ENCODE assay signal across 8 cellular contexts in the genomic region with DNA sequence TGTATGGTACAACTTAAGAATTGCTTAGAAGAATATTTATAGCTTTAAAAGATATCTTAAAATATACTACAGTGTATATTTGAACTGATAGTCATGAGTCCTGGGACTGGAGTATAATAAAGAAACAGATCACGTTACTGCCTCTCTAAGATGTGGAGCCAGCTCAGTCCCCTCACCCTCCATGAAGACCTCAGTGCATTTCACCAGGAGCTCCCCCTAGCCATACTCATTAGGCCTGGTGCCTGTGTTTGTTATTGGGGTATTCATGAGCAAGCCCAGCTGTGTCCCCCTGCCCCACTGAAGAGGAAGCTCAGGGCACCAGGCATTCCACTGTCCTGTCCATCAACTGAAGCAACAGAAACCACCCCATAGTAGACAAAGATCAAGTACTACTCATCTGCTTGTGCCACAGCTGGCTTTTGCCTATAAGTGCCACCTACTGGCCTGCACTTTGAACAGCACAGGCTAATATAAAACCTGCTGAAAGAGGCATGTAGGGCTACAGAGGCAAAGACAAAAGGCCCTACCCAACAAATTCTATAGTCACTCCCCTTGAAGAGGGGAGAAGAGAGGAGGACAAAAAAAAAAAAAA.
A peak's percentile ranks its signal among the peaks of the same experiment; 100 is the strongest.
DNase-seq lines count a peak whose midpoint lies in the region; ATAC-seq, FAIRE-seq and TF ChIP-seq lines count a peak whose summit lies in the region.

No MANE protein-coding gene starts in this region.

- 8% methylated on average over 1 of the region's 1 CpG for WGBS in K562 (ENCODE audit: insufficient coverage, low coverage, missing lambda C conversion rate)
- no CpG with 5 or more reads among the region's 1 CpG for WGBS in neuronal stem cell (ENCODE audit: extremely low coverage in 2 of 2, insufficient read length in 2 of 2, insufficient replicate concordance in 1 of 2), 2 donors

- DNase-seq in D341Med (ENCODE audit: low spot score) (peak; percentile 43), LNCaP clone FGC (ENCODE audit: low read depth) (no peak), K562 (ENCODE audit: extremely low read depth in 1 of 4, low spot score in 3 of 4) (no peak), neuronal stem cell (ENCODE audit: low spot score) (peak; percentile 20), HCEC 1CT (no peak), NCI-H2227 (lab: John Stamatoyannopoulos, UW; ENCODE audit: unreplicated experiment) (no peak)
- DNase-seq in effector CD8-positive, alpha-beta T cell (lab: John Stamatoyannopoulos, UW) = no peak

- TF ChIP-seq POLR2A in K562 (conservative IDR thresholded peaks at IDR 0.05) = no peak

- H2AK5ac ChIP-seq in neuronal stem cell (ENCODE audit: low read depth, low read length) = no peak overlapping the region

- H4K91ac ChIP-seq in neuronal stem cell (ENCODE audit: low read depth, low read length, poor library complexity) = no peak overlapping the region

- H2BK120ac ChIP-seq in neuronal stem cell (ENCODE audit: low read depth, low read length) = no peak overlapping the region

- TF ChIP-seq CTCF in LNCaP clone FGC (IDR thresholded peaks at IDR 0.05; ENCODE audit: control insufficient read depth, extremely low read depth, insufficient read depth) = peak; percentile 82
- TF ChIP-seq CTCF in K562 (IDR thresholded peaks at IDR 0.05 in 2 of 3, conservative IDR thresholded peaks at IDR 0.05 in 1 of 3; ENCODE audit: insufficient read depth in 2 of 3, low read depth in 1 of 3, low read length in 3 of 3) = 0 out of 6 replicates have a peak, but pooled peaks of 1 of the 3 experiments have one; percentile 19

- H4K8ac ChIP-seq in neuronal stem cell (ENCODE audit: low read depth, low read length) = no peak overlapping the region

- CTCF ChIA-PET in K562 (lab: Yijun Ruan, JAX; ENCODE audit: low intra/inter-chr PET ratio) = no interaction called here

- H3K9ac ChIP-seq in K562 (ENCODE audit: insufficient read depth in 1 of 2, low read depth in 2 of 2, low read length in 2 of 2) (no peak overlapping the region), neuronal stem cell (ENCODE audit: low read depth, low read length, poor library complexity) (no peak overlapping the region)

- TF ChIP-seq RAD21 in K562 (CRISPR knock-in tag; conservative IDR thresholded peaks at IDR 0.05 in 1 of 2, IDR thresholded peaks at IDR 0.05 in 1 of 2) = peak in 1 of 2 experiments; percentile 42; a peak in 1 of 4 replicates

- H3K27ac ChIP-seq in K562 (ENCODE audit: extremely low read depth, low read depth, low read length) (no peak overlapping the region), neuronal stem cell (replicated peaks; ENCODE audit: low read length) (no peak overlapping the region)

- no peak overlapping the region for H3K23ac ChIP-seq in neuronal stem cell (ENCODE audit: low read depth, low read length, poor library complexity)

- no peak overlapping the region for H3K14ac ChIP-seq in neuronal stem cell (ENCODE audit: low read length)

- H3K36me3 ChIP-seq in K562 (ENCODE audit: control insufficient read depth, insufficient read depth, low read length) (no peaks in the 10 kb centered on the region), neuronal stem cell (replicated peaks in 1 of 2; ENCODE audit: control insufficient read depth in 2 of 2, insufficient read depth in 2 of 2, low read length in 2 of 2) (no peaks in the 10 kb centered on the region)

- in situ Hi-C loops in K562 (cut with MboI) = no loop called here

- no peaks in the 10 kb centered on the region for H3K79me1 ChIP-seq in neuronal stem cell (ENCODE audit: low read depth, low read length)

- no peak overlapping the region for H2BK5ac ChIP-seq in neuronal stem cell (ENCODE audit: low read length)

- H3K9me3 ChIP-seq in K562 (replicated peaks; ENCODE audit: control insufficient read depth, insufficient read depth, low read depth, low read length) (peaks cover 3% of the 10 kb centered on the region; the same call in 1 of the 2 replicates), neuronal stem cell (replicated peaks in 1 of 2; ENCODE audit: control insufficient read depth in 2 of 2, insufficient read depth in 1 of 2, low read depth in 1 of 2, low read length in 2 of 2) (no peaks in the 10 kb centered on the region)

- POLR2A ChIA-PET in K562 (lab: Yijun Ruan, JAX) = interaction anchor here (0.7 kb wide), 1 partner anchor 860 kb away, joined by 3 read pairs; no protein-coding TSS in a partner anchor

- no peak overlapping the region for H2BK12ac ChIP-seq in neuronal stem cell (ENCODE audit: low read length)

- no peak overlapping the region for H3K4me2 ChIP-seq in K562 (ENCODE audit: insufficient read depth, low read length)
- no peak overlapping the region for H3K4me2 ChIP-seq in neuronal stem cell (ENCODE audit: insufficient read depth, low read length, poor library complexity, severe bottlenecking)

- no peaks in the 10 kb centered on the region for H3K79me2 ChIP-seq in K562 (ENCODE audit: control insufficient read depth, insufficient read depth, low read length)

- no peak overlapping the region for H3K18ac ChIP-seq in neuronal stem cell (ENCODE audit: low read length)

- BruUV-seq in K562 (replicated peaks; lab: Mats Ljungman, UMichigan) = no TSS peak

- intact Hi-C loops in K562 (cut with micrococcal nuclease) = no loop called here

- H4K20me1 ChIP-seq in K562 (replicated peaks; ENCODE audit: control insufficient read depth, insufficient read depth, low read length) = no peaks in the 10 kb centered on the region

- H3K4me1 ChIP-seq in K562 (replicated peaks in 1 of 2; ENCODE audit: control insufficient read depth in 2 of 2, insufficient read depth in 2 of 2, low read length in 2 of 2) = no peaks in the 10 kb centered on the region
- H3K4me1 ChIP-seq in neuronal stem cell (ENCODE audit: control insufficient read depth in 2 of 2, insufficient read depth in 1 of 2, low read depth in 1 of 2, low read length in 2 of 2) = no peaks in the 10 kb centered on the region

- no peak overlapping the region for H2BK15ac ChIP-seq in neuronal stem cell (ENCODE audit: low read length)

- ATAC-seq in GM21529 (IDR thresholded peaks at IDR 0.05; ENCODE audit: unreplicated experiment) (peak; percentile 69), K562 (0 out of 3 replicates have a peak, but pooled peaks have one; percentile 36)

- no peak overlapping the region for H3K4me3 ChIP-seq in LNCaP clone FGC (ENCODE audit: low read depth, low read length)
- no peak overlapping the region for H3K4me3 ChIP-seq in K562
- H3K4me3 ChIP-seq in neuronal stem cell (ENCODE audit: low read length in 2 of 2) = no peak overlapping the region

- no peak for FAIRE-seq in K562 (lab: Jason Lieb, UNC)

- no peak for TF ChIP-seq EP300 in K562 (IDR thresholded peaks at IDR 0.05; ENCODE audit: low read length)

- no peaks in the 10 kb centered on the region for H3K9me1 ChIP-seq in K562 (ENCODE audit: control insufficient read depth, insufficient read depth, low read length)

- H2AFZ ChIP-seq in K562 (ENCODE audit: low read depth, low read length) = no peak overlapping the region
- H2AFZ ChIP-seq in neuronal stem cell (ENCODE audit: low read length) = peak overlapping the region; percentile 78

- H3K4ac ChIP-seq in neuronal stem cell (ENCODE audit: low read length) = no peak overlapping the region

- no peaks in the 10 kb centered on the region for H3K27me3 ChIP-seq in K562 (ENCODE audit: control insufficient read depth in 2 of 2, insufficient read depth in 2 of 2, low read length in 2 of 2)
- no peaks in the 10 kb centered on the region for H3K27me3 ChIP-seq in neuronal stem cell (ENCODE audit: control insufficient read depth in 3 of 3, insufficient read depth in 3 of 3, low read depth in 1 of 3, low read length in 3 of 3)

TF ChIP-seq in K562, 482 proteins besides CTCF, POLR2A, EP300 and RAD21:
- TF ChIP-seq, protein P1, sequence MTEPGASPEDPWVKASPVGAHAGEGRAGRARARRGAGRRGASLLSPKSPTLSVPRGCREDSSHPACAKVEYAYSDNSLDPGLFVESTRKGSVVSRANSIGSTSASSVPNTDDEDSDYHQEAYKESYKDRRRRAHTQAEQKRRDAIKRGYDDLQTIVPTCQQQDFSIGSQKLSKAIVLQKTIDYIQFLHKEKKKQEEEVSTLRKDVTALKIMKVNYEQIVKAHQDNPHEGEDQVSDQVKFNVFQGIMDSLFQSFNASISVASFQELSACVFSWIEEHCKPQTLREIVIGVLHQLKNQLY (CRISPR knock-in tag; conservative IDR thresholded peaks at IDR 0.05) = no peak
- TF ChIP-seq, protein P2, sequence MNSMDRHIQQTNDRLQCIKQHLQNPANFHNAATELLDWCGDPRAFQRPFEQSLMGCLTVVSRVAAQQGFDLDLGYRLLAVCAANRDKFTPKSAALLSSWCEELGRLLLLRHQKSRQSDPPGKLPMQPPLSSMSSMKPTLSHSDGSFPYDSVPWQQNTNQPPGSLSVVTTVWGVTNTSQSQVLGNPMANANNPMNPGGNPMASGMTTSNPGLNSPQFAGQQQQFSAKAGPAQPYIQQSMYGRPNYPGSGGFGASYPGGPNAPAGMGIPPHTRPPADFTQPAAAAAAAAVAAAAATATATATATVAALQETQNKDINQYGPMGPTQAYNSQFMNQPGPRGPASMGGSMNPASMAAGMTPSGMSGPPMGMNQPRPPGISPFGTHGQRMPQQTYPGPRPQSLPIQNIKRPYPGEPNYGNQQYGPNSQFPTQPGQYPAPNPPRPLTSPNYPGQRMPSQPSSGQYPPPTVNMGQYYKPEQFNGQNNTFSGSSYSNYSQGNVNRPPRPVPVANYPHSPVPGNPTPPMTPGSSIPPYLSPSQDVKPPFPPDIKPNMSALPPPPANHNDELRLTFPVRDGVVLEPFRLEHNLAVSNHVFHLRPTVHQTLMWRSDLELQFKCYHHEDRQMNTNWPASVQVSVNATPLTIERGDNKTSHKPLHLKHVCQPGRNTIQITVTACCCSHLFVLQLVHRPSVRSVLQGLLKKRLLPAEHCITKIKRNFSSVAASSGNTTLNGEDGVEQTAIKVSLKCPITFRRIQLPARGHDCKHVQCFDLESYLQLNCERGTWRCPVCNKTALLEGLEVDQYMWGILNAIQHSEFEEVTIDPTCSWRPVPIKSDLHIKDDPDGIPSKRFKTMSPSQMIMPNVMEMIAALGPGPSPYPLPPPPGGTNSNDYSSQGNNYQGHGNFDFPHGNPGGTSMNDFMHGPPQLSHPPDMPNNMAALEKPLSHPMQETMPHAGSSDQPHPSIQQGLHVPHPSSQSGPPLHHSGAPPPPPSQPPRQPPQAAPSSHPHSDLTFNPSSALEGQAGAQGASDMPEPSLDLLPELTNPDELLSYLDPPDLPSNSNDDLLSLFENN (IDR thresholded peaks at IDR 0.05; ENCODE audit: low read depth in 2 of 2, low read length in 2 of 2) = no peak
- TF ChIP-seq DPF2 (IDR thresholded peaks at IDR 0.05) = no peak
- no peak for TF ChIP-seq ZNF324 (CRISPR knock-in tag; IDR thresholded peaks at IDR 0.05)
- no peak for TF ChIP-seq TAL1 (IDR thresholded peaks at IDR 0.05)

Comparison
In these comparisons a context has a peak if more than half of its experiments do, and no peak if none do; other contexts are left out.
1. DNase-seq: peak in D341Med (single experiment) and neuronal stem cell (single experiment); none in LNCaP clone FGC (single experiment), K562 (0 of 4), HCEC 1CT (single experiment), NCI-H2227 (single experiment) and effector CD8-positive, alpha-beta T cell (single experiment).